Comparison of ENCODE assay signal across 8 cellular contexts in genomic region chr11:61828629-61829407, GRCh38. TPM values are rescaled to one million over a fixed set of nuclear protein-coding genes. Genes with fewer than 3 reads are reported as not detected.
A peak's percentile ranks its signal among the peaks of the same experiment; 100 is the strongest.
DNase-seq lines count a peak whose midpoint lies in the region; ATAC-seq, FAIRE-seq and TF ChIP-seq lines count a peak whose summit lies in the region.

No MANE protein-coding gene starts in this region.

- no peak for TF ChIP-seq POLR2A in HepG2 (IDR thresholded peaks at IDR 0.05; ENCODE audit: insufficient read depth in 1 of 2, low read depth in 2 of 2, low read length in 2 of 2)

- BruUV-seq in HepG2 (replicated peaks; lab: Mats Ljungman, UMichigan) = no TSS peak

- H3K4me3 Mint-ChIP-seq in T-helper 2 cell treated with Interferon-gamma antibody and Interleukin-4, amounts not matched to agents 5 μg/mL and 100 μg/mL, for 36 hours = peak overlapping the region; percentile 91
- peak overlapping the region; percentile 97 for H3K4me3 Mint-ChIP-seq in dendritic cell treated with granulocyte-macrophage colony-stimulating factor and Interleukin-4, amounts not matched to agents 40 ng/mL and 50 ng/mL, for 4 days
- peak overlapping the region; percentile 86 to 98 for H3K4me3 Mint-ChIP-seq in stimulated activated naive B cell treated with anti-CD40 and anti-IgM and Interleukin-4, amounts not matched to agents 10 μg/mL and 1 μg/mL and 100 μg/mL, for 72 hours

- CTCF ChIA-PET in HepG2 (lab: Yijun Ruan, JAX; ENCODE audit: low intra/inter-chr PET ratio, low total read pairs) = interaction anchor here (0.8 to 1.8 kb wide), 2 partner anchors 12 to 32 kb away, joined by 3 to 7 read pairs; partner anchors contain the start of gene FADS1

- peaks cover 41% of the 10 kb centered on the region for H3K4me1 ChIP-seq in HepG2 (ENCODE audit: insufficient read depth, low read length)

- peak overlapping the region; percentile 78 for H3K9ac ChIP-seq in HepG2 (ENCODE audit: insufficient read depth, low read depth, low read length)

- peak overlapping the region; percentile 86 for H3K4me2 ChIP-seq in HepG2 (ENCODE audit: low read depth, low read length)

- peaks cover 33% of the 10 kb centered on the region for H3K79me2 ChIP-seq in HepG2 (ENCODE audit: insufficient read depth, low read length)

- in situ Hi-C loops in HepG2 (cut with HindIII; ENCODE audit: extremely low pct_ligation_motif_present, low pct_unique_long_range_greater_than_20kb) = no loop called here

- peak; percentile 40 for DNase-seq in activated gamma-delta T cell (lab: John Stamatoyannopoulos, UW)
- DNase-seq in activated gamma-delta T cell treated with Interleukin-2 at 50 U/mL for 16 hours = no peak
- peak; percentile 82 for DNase-seq in HuH-7 (ENCODE audit: low spot score)
- peak; percentile 61 for DNase-seq in T-helper 2 cell treated with Interferon-gamma antibody and Interleukin-4, amounts not matched to agents 5 μg/mL and 100 μg/mL, for 36 hours (ENCODE audit: low spot score)
- no peak for DNase-seq in HepG2 (ENCODE audit: low spot score)
- peak; percentile 34 for DNase-seq in stimulated activated naive B cell treated with anti-CD40 and anti-IgM and Interleukin-4, amounts not matched to agents 10 μg/mL and 1 μg/mL and 100 μg/mL, for 72 hours
- DNase-seq in mucosa of gallbladder (ENCODE audit: low spot score) = no peak

- H3K27ac ChIP-seq in HepG2 (ENCODE audit: extremely low read length, insufficient read depth, low read length) = peak overlapping the region; percentile 74

- POLR2A ChIA-PET in HepG2 (lab: Yijun Ruan, JAX) = interaction anchor here (1.2 to 2.8 kb wide), 3 partner anchors 12 to 72 kb away, joined by 4 to 49 read pairs (median 6); partner anchors contain the start of genes FADS1, FEN1 and TMEM258

- no peak for FAIRE-seq in HepG2 (lab: Jason Lieb, UNC)

- no peaks in the 10 kb centered on the region for H3K36me3 ChIP-seq in HepG2 (replicated peaks in 1 of 2; ENCODE audit: control insufficient read depth in 1 of 2, insufficient read depth in 2 of 2, low read length in 2 of 2)

- TF ChIP-seq EP300 in HepG2 (IDR thresholded peaks at IDR 0.05; ENCODE audit: low read depth in 2 of 2, low read length in 2 of 2) = no peak
- TF ChIP-seq EP300 in HepG2 (CRISPR knock-in tag; IDR thresholded peaks at IDR 0.05; ENCODE audit: borderline replicate concordance) = no peak

- no peaks in the 10 kb centered on the region for H3K27me3 ChIP-seq in HepG2 (ENCODE audit: control insufficient read depth in 1 of 2, insufficient read depth in 2 of 2, low read length in 2 of 2)

- H3K9me3 ChIP-seq in HepG2 (ENCODE audit: low read length) = no peaks in the 10 kb centered on the region

- H3K4me3 ChIP-seq in HepG2 (replicated peaks in 1 of 3; ENCODE audit: insufficient read depth in 1 of 3, low read depth in 2 of 3, low read length in 3 of 3) = peak overlapping the region; percentile 62 to 91 (median 82)

- WGBS in HepG2 (ENCODE audit: low lambda C conversion rate) = 2% methylated on average over 21 of the region's 55 CpGs

- no peak overlapping the region for H2AFZ ChIP-seq in HepG2 (ENCODE audit: low read length)

- H3K4me1 Mint-ChIP-seq in T-helper 2 cell treated with Interferon-gamma antibody and Interleukin-4, amounts not matched to agents 5 μg/mL and 100 μg/mL, for 36 hours (ENCODE audit: low read depth) = peaks cover 56% of the 10 kb centered on the region
- H3K4me1 Mint-ChIP-seq in dendritic cell treated with granulocyte-macrophage colony-stimulating factor and Interleukin-4, amounts not matched to agents 40 ng/mL and 50 ng/mL, for 4 days (ENCODE audit: low read depth) = peaks cover 68% of the 10 kb centered on the region
- H3K4me1 Mint-ChIP-seq in stimulated activated naive B cell treated with anti-CD40 and anti-IgM and Interleukin-4, amounts not matched to agents 10 μg/mL and 1 μg/mL and 100 μg/mL, for 72 hours = peaks cover 43 to 69% of the 10 kb centered on the region in 2 donors

- H3K27ac Mint-ChIP-seq in T-helper 2 cell treated with Interferon-gamma antibody and Interleukin-4, amounts not matched to agents 5 μg/mL and 100 μg/mL, for 36 hours = peak overlapping the region; percentile 96
- H3K27ac Mint-ChIP-seq in dendritic cell treated with granulocyte-macrophage colony-stimulating factor and Interleukin-4, amounts not matched to agents 40 ng/mL and 50 ng/mL, for 4 days = peak overlapping the region; percentile 97
- peak overlapping the region; percentile 98 for H3K27ac Mint-ChIP-seq in stimulated activated naive B cell treated with anti-CD40 and anti-IgM and Interleukin-4, amounts not matched to agents 10 μg/mL and 1 μg/mL and 100 μg/mL, for 72 hours

- TF ChIP-seq CTCF in HepG2 (CRISPR knock-in tag; IDR thresholded peaks at IDR 0.05) = peak; percentile 73

- H3K27me3 Mint-ChIP-seq in T-helper 2 cell treated with Interferon-gamma antibody and Interleukin-4, amounts not matched to agents 5 μg/mL and 100 μg/mL, for 36 hours (ENCODE audit: low read depth) = no peaks in the 10 kb centered on the region
- H3K27me3 Mint-ChIP-seq in dendritic cell treated with granulocyte-macrophage colony-stimulating factor and Interleukin-4, amounts not matched to agents 40 ng/mL and 50 ng/mL, for 4 days = no peaks in the 10 kb centered on the region
- H3K27me3 Mint-ChIP-seq in stimulated activated naive B cell treated with anti-CD40 and anti-IgM and Interleukin-4, amounts not matched to agents 10 μg/mL and 1 μg/mL and 100 μg/mL, for 72 hours = no peaks in the 10 kb centered on the region

- no peak for TF ChIP-seq RAD21 in HepG2 (CRISPR knock-in tag; IDR thresholded peaks at IDR 0.05)

- no peaks in the 10 kb centered on the region for H4K20me1 ChIP-seq in HepG2 (ENCODE audit: insufficient read depth, low read length)

- ATAC-seq in HepG2 = peak; percentile 76
- ATAC-seq in stimulated activated naive B cell treated with anti-CD40 and anti-IgM and Interleukin-4, amounts not matched to agents 10 μg/mL and 1 μg/mL and 100 μg/mL, for 72 hours (replicated peaks) = peak; percentile 39

- intact Hi-C loops in dendritic cell treated with granulocyte-macrophage colony-stimulating factor and Interleukin-4, amounts not matched to agents 40 ng/mL and 50 ng/mL, for 4 days (cut with micrococcal nuclease) = loop anchor here (1.0 kb wide), 1 partner anchor 12 kb away; the partner anchor contains the start of gene FADS1
- intact Hi-C loops in HepG2 (cut with micrococcal nuclease; ENCODE audit: unreplicated experiment) = no loop called here

- H3K9me3 Mint-ChIP-seq in T-helper 2 cell treated with Interferon-gamma antibody and Interleukin-4, amounts not matched to agents 5 μg/mL and 100 μg/mL, for 36 hours = no peaks in the 10 kb centered on the region
- no peaks in the 10 kb centered on the region for H3K9me3 Mint-ChIP-seq in dendritic cell treated with granulocyte-macrophage colony-stimulating factor and Interleukin-4, amounts not matched to agents 40 ng/mL and 50 ng/mL, for 4 days
- peaks cover 0 to 4% of the 10 kb centered on the region in 2 donors for H3K9me3 Mint-ChIP-seq in stimulated activated naive B cell treated with anti-CD40 and anti-IgM and Interleukin-4, amounts not matched to agents 10 μg/mL and 1 μg/mL and 100 μg/mL, for 72 hours

- peaks cover 33% of the 10 kb centered on the region for H3K36me3 Mint-ChIP-seq in T-helper 2 cell treated with Interferon-gamma antibody and Interleukin-4, amounts not matched to agents 5 μg/mL and 100 μg/mL, for 36 hours (ENCODE audit: low read depth)
- peaks cover 62% of the 10 kb centered on the region for H3K36me3 Mint-ChIP-seq in dendritic cell treated with granulocyte-macrophage colony-stimulating factor and Interleukin-4, amounts not matched to agents 40 ng/mL and 50 ng/mL, for 4 days (ENCODE audit: low read depth)
- H3K36me3 Mint-ChIP-seq in stimulated activated naive B cell treated with anti-CD40 and anti-IgM and Interleukin-4, amounts not matched to agents 10 μg/mL and 1 μg/mL and 100 μg/mL, for 72 hours = peaks cover 44 to 56% of the 10 kb centered on the region in 2 donors

RNA-seq across cellular contexts. Expression of gene FADS2, which starts 0.7 kb away (rescaled TPM):
- total RNA-seq in HepG2 (2016; rRNA removed; fragmentation: Illumina TruSeq; extraction: Trizol) = 54.7 and 124 TPM in 2 replicates
- total RNA-seq in HepG2 (2016; cell fraction: cytosol; rRNA removed; fragmentation: Illumina TruSeq; extraction: Trizol; ENCODE audit: low read depth) = 17.6 and 17.8 TPM in 2 replicates
- total RNA-seq in HepG2 (2016; cell fraction: insoluble cytoplasmic fraction; rRNA removed; fragmentation: Illumina TruSeq; extraction: Trizol) = 51.3 and 120 TPM in 2 replicates
- total RNA-seq in HepG2 (2016; cell fraction: membrane; rRNA removed; fragmentation: Illumina TruSeq; extraction: Trizol) = 42.1 and 45.1 TPM in 2 replicates
- 103 and 115 TPM in 2 replicates for total RNA-seq in HepG2 (2016; cell fraction: nucleus; rRNA removed; fragmentation: Illumina TruSeq; extraction: Trizol)
- 90.1 and 125 TPM in 2 replicates for polyA plus RNA-seq in HepG2 (2011; rRNA removed)
- polyA plus RNA-seq in HepG2 (2011; cell fraction: cytosol; rRNA removed) = 66.9 and 93.5 TPM in 2 replicates
- polyA plus RNA-seq in HepG2 (2011; cell fraction: nucleus; rRNA removed) = 77.8 and 97.6 TPM in 2 replicates
- polyA plus RNA-seq in HepG2 (2012) = 111 and 112 TPM in 2 replicates
- 16.3 and 18.5 TPM in 2 replicates for polyA plus RNA-seq in HepG2 (2016; cell fraction: cytosol; fragmentation: Illumina TruSeq; extraction: Trizol; ENCODE audit: low read depth)
- polyA plus RNA-seq in HepG2 (2016; cell fraction: insoluble cytoplasmic fraction; fragmentation: Illumina TruSeq; extraction: Trizol; ENCODE audit: low read depth) = 43.7 and 53.6 TPM in 2 replicates
- 27.1 and 32.3 TPM in 2 replicates for polyA plus RNA-seq in HepG2 (2016; cell fraction: membrane; fragmentation: Illumina TruSeq; extraction: Trizol; ENCODE audit: low read depth)
- 153 and 164 TPM in 2 replicates for polyA plus RNA-seq in HepG2 (2016; cell fraction: nucleus; fragmentation: Illumina TruSeq; extraction: Trizol; ENCODE audit: insufficient read depth, low read depth)
- polyA minus RNA-seq in HepG2 (2011; rRNA and poly(A)+ RNA removed; ENCODE audit: low replicate concordance) = 240 and 324 TPM in 2 replicates
- 65.5 and 71.3 TPM in 2 replicates for polyA minus RNA-seq in HepG2 (2011; cell fraction: cytosol; rRNA and poly(A)+ RNA removed)
- polyA minus RNA-seq in HepG2 (2011; cell fraction: nucleus; rRNA and poly(A)+ RNA removed) = 23.2 and 36.6 TPM in 2 replicates
- 34.5 TPM for total RNA-seq in mucosa of gallbladder

RNA-seq across cellular contexts. Expression of gene FADS1, which starts 12.0 kb away (rescaled TPM):
- total RNA-seq in HepG2 (2016; rRNA removed; fragmentation: Illumina TruSeq; extraction: Trizol) (65.8 and 108 TPM in 2 replicates), mucosa of gallbladder (23.4 TPM)
- total RNA-seq in HepG2 (2016; cell fraction: cytosol; rRNA removed; fragmentation: Illumina TruSeq; extraction: Trizol; ENCODE audit: low read depth) = 28.4 and 32.7 TPM in 2 replicates
- total RNA-seq in HepG2 (2016; cell fraction: insoluble cytoplasmic fraction; rRNA removed; fragmentation: Illumina TruSeq; extraction: Trizol) = 63.3 and 108 TPM in 2 replicates
- 64.5 and 65.2 TPM in 2 replicates for total RNA-seq in HepG2 (2016; cell fraction: membrane; rRNA removed; fragmentation: Illumina TruSeq; extraction: Trizol)
- 91.8 and 110 TPM in 2 replicates for total RNA-seq in HepG2 (2016; cell fraction: nucleus; rRNA removed; fragmentation: Illumina TruSeq; extraction: Trizol)
- 91.8 and 98.4 TPM in 2 replicates for polyA plus RNA-seq in HepG2 (2011; rRNA removed)
- polyA plus RNA-seq in HepG2 (2011; cell fraction: cytosol; rRNA removed) = 80.8 and 110 TPM in 2 replicates
- 56.1 and 66.5 TPM in 2 replicates for polyA plus RNA-seq in HepG2 (2011; cell fraction: nucleus; rRNA removed)
- polyA plus RNA-seq in HepG2 (2012) = 70.6 and 81.6 TPM in 2 replicates
- polyA plus RNA-seq in HepG2 (2016; cell fraction: cytosol; fragmentation: Illumina TruSeq; extraction: Trizol; ENCODE audit: low read depth) = 18.4 and 22.5 TPM in 2 replicates
- polyA plus RNA-seq in HepG2 (2016; cell fraction: insoluble cytoplasmic fraction; fragmentation: Illumina TruSeq; extraction: Trizol; ENCODE audit: low read depth) = 56.1 and 57.8 TPM in 2 replicates
- 34.4 and 36.5 TPM in 2 replicates for polyA plus RNA-seq in HepG2 (2016; cell fraction: membrane; fragmentation: Illumina TruSeq; extraction: Trizol; ENCODE audit: low read depth)
- 134 TPM in 2 replicates for polyA plus RNA-seq in HepG2 (2016; cell fraction: nucleus; fragmentation: Illumina TruSeq; extraction: Trizol; ENCODE audit: insufficient read depth, low read depth)
- 305 and 789 TPM in 2 replicates for polyA minus RNA-seq in HepG2 (2011; rRNA and poly(A)+ RNA removed; ENCODE audit: low replicate concordance)
- polyA minus RNA-seq in HepG2 (2011; cell fraction: cytosol; rRNA and poly(A)+ RNA removed) = 108 and 118 TPM in 2 replicates
- 63.0 and 82.7 TPM in 2 replicates for polyA minus RNA-seq in HepG2 (2011; cell fraction: nucleus; rRNA and poly(A)+ RNA removed)

RNA-seq across cellular contexts. Expression of gene FEN1, which starts 36.1 kb away (rescaled TPM):
- total RNA-seq in HepG2 (2016; rRNA removed; fragmentation: Illumina TruSeq; extraction: Trizol) (102 and 116 TPM in 2 replicates), mucosa of gallbladder (7.7 TPM)
- total RNA-seq in HepG2 (2016; cell fraction: cytosol; rRNA removed; fragmentation: Illumina TruSeq; extraction: Trizol; ENCODE audit: low read depth) = 9.9 and 12.9 TPM in 2 replicates
- 103 and 117 TPM in 2 replicates for total RNA-seq in HepG2 (2016; cell fraction: insoluble cytoplasmic fraction; rRNA removed; fragmentation: Illumina TruSeq; extraction: Trizol)
- 25.3 and 31.0 TPM in 2 replicates for total RNA-seq in HepG2 (2016; cell fraction: membrane; rRNA removed; fragmentation: Illumina TruSeq; extraction: Trizol)
- total RNA-seq in HepG2 (2016; cell fraction: nucleus; rRNA removed; fragmentation: Illumina TruSeq; extraction: Trizol) = 47.5 and 54.1 TPM in 2 replicates
- 10.9 and 12.4 TPM in 2 replicates for polyA plus RNA-seq in HepG2 (2011; rRNA removed)
- polyA plus RNA-seq in HepG2 (2011; cell fraction: cytosol; rRNA removed) = 11.9 and 14.6 TPM in 2 replicates
- 4.0 and 5.3 TPM in 2 replicates for polyA plus RNA-seq in HepG2 (2011; cell fraction: nucleus; rRNA removed)
- polyA plus RNA-seq in HepG2 (2012) = 11.2 and 20.0 TPM in 2 replicates
- polyA plus RNA-seq in HepG2 (2016; cell fraction: cytosol; fragmentation: Illumina TruSeq; extraction: Trizol; ENCODE audit: low read depth) = 5.2 and 7.1 TPM in 2 replicates
- 94.2 and 98.7 TPM in 2 replicates for polyA plus RNA-seq in HepG2 (2016; cell fraction: insoluble cytoplasmic fraction; fragmentation: Illumina TruSeq; extraction: Trizol; ENCODE audit: low read depth)
- 12.2 and 15.7 TPM in 2 replicates for polyA plus RNA-seq in HepG2 (2016; cell fraction: membrane; fragmentation: Illumina TruSeq; extraction: Trizol; ENCODE audit: low read depth)
- polyA plus RNA-seq in HepG2 (2016; cell fraction: nucleus; fragmentation: Illumina TruSeq; extraction: Trizol; ENCODE audit: insufficient read depth, low read depth) = 60.2 and 63.1 TPM in 2 replicates
- polyA minus RNA-seq in HepG2 (2011; rRNA and poly(A)+ RNA removed; ENCODE audit: low replicate concordance) = 25.3 and 218 TPM in 2 replicates
- polyA minus RNA-seq in HepG2 (2011; cell fraction: cytosol; rRNA and poly(A)+ RNA removed) = 7.6 and 10.2 TPM in 2 replicates
- 10.8 and 11.8 TPM in 2 replicates for polyA minus RNA-seq in HepG2 (2011; cell fraction: nucleus; rRNA and poly(A)+ RNA removed)

RNA-seq across cellular contexts. Expression of gene TMEM258, which starts 36.4 kb away (rescaled TPM):
- 164 and 175 TPM in 2 replicates for total RNA-seq in HepG2 (2016; rRNA removed; fragmentation: Illumina TruSeq; extraction: Trizol)
- total RNA-seq in HepG2 (2016; cell fraction: cytosol; rRNA removed; fragmentation: Illumina TruSeq; extraction: Trizol; ENCODE audit: low read depth) = 124 and 186 TPM in 2 replicates
- total RNA-seq in HepG2 (2016; cell fraction: insoluble cytoplasmic fraction; rRNA removed; fragmentation: Illumina TruSeq; extraction: Trizol) = 157 and 180 TPM in 2 replicates
- 166 and 206 TPM in 2 replicates for total RNA-seq in HepG2 (2016; cell fraction: membrane; rRNA removed; fragmentation: Illumina TruSeq; extraction: Trizol)
- 83.5 and 96.3 TPM in 2 replicates for total RNA-seq in HepG2 (2016; cell fraction: nucleus; rRNA removed; fragmentation: Illumina TruSeq; extraction: Trizol)
- polyA plus RNA-seq in HepG2 (2011; rRNA removed) = 363 and 424 TPM in 2 replicates
- 333 and 381 TPM in 2 replicates for polyA plus RNA-seq in HepG2 (2011; cell fraction: cytosol; rRNA removed)
- 70.6 and 77.2 TPM in 2 replicates for polyA plus RNA-seq in HepG2 (2011; cell fraction: nucleus; rRNA removed)
- 225 and 301 TPM in 2 replicates for polyA plus RNA-seq in HepG2 (2012)
- polyA plus RNA-seq in HepG2 (2016; cell fraction: cytosol; fragmentation: Illumina TruSeq; extraction: Trizol; ENCODE audit: low read depth) = 181 and 226 TPM in 2 replicates
- 187 and 188 TPM in 2 replicates for polyA plus RNA-seq in HepG2 (2016; cell fraction: insoluble cytoplasmic fraction; fragmentation: Illumina TruSeq; extraction: Trizol; ENCODE audit: low read depth)
- 185 and 215 TPM in 2 replicates for polyA plus RNA-seq in HepG2 (2016; cell fraction: membrane; fragmentation: Illumina TruSeq; extraction: Trizol; ENCODE audit: low read depth)
- 173 and 175 TPM in 2 replicates for polyA plus RNA-seq in HepG2 (2016; cell fraction: nucleus; fragmentation: Illumina TruSeq; extraction: Trizol; ENCODE audit: insufficient read depth, low read depth)
- 153 and 413 TPM in 2 replicates for polyA minus RNA-seq in HepG2 (2011; rRNA and poly(A)+ RNA removed; ENCODE audit: low replicate concordance)
- polyA minus RNA-seq in HepG2 (2011; cell fraction: cytosol; rRNA and poly(A)+ RNA removed) = 79.2 and 82.2 TPM in 2 replicates
- 54.3 and 55.7 TPM in 2 replicates for polyA minus RNA-seq in HepG2 (2011; cell fraction: nucleus; rRNA and poly(A)+ RNA removed)
- total RNA-seq in mucosa of gallbladder = 116 TPM

Comparison
In these comparisons a context has a peak if more than half of its experiments do, and no peak if none do; other contexts are left out.
1. DNase-seq: peak in activated gamma-delta T cell (single experiment), HuH-7 (single experiment), T-helper 2 cell treated with Interferon-gamma antibody and Interleukin-4, amounts not matched to agents 5 μg/mL and 100 μg/mL, for 36 hours (single experiment) and stimulated activated naive B cell treated with anti-CD40 and anti-IgM and Interleukin-4, amounts not matched to agents 10 μg/mL and 1 μg/mL and 100 μg/mL, for 72 hours (single experiment); none in activated gamma-delta T cell treated with Interleukin-2 at 50 U/mL for 16 hours (single experiment), HepG2 (single experiment) and mucosa of gallbladder (single experiment).
2. Peak in every context shown above with its lines, with median percentiles within 50 percentile points of each other: H3K27ac Mint-ChIP-seq and H3K4me3 Mint-ChIP-seq.